ENCODE assay signal across 1 cellular context in genomic region chr4:181350578-181351420, GRCh38.
TF ChIP-seq lines count a peak whose summit lies in the region.

No MANE protein-coding gene starts in this region.

TF ChIP-seq in HEK293, 187 proteins besides CTCF, POLR2A, EP300 and RAD21 (continued from another document):
- TF ChIP-seq PRDM6 (tag by site-specific recombination; IDR thresholded peaks at IDR 0.05) (peak; percentile 57; the same call in 1 of the 2 replicates), WT1 (tag by site-specific recombination; IDR thresholded peaks at IDR 0.05) (peak; percentile 95), GFI1B (tag by site-specific recombination; IDR thresholded peaks at IDR 0.05) (no peak), ZNF654 (tag by site-specific recombination; IDR thresholded peaks at IDR 0.05; ENCODE audit: low read depth) (no peak), ZNF184 (tag by site-specific recombination; IDR thresholded peaks at IDR 0.05) (no peak), ZNF513 (tag by site-specific recombination; IDR thresholded peaks at IDR 0.05) (no peak), ZNF48 (tag by site-specific recombination; IDR thresholded peaks at IDR 0.05) (no peak), ZNF23 (tag by site-specific recombination; IDR thresholded peaks at IDR 0.05; ENCODE audit: borderline replicate concordance) (no peak)
